25 cellular contexts compared by ENCODE assay signal in genomic region chr3:70352215-70352614, GRCh38. TPM values are rescaled to one million over a fixed set of nuclear protein-coding genes. Genes with fewer than 3 reads are reported as not detected.
A peak's percentile ranks its signal among the peaks of the same experiment; 100 is the strongest.
DNase-seq lines count a peak whose midpoint lies in the region; ATAC-seq, FAIRE-seq and TF ChIP-seq lines count a peak whose summit lies in the region.
"Had no signal": no experiment of that assay in that cellular context is flagged by ENCODE, and none has a peak within 500 bp of the region (broad histone marks: within the 10 kb centered on the region; RNA-seq: fewer than 3 reads in every experiment).

No MANE protein-coding gene starts in this region.

- FAIRE-seq in bronchial epithelial cell (lab: Jason Lieb, UNC) (no peak), islet of Langerhans (lab: Jason Lieb, UNC) (peak; percentile 5)
- FAIRE-seq: GM12878, GM19239, HTR-8/SVneo had no signal

- DNase-seq in DMS53 (lab: John Stamatoyannopoulos, UW) (peak; percentile 10), DMS53 treated with DMSO at 0.1 percent for 48 hours (lab: John Stamatoyannopoulos, UW; ENCODE audit: unreplicated experiment) (no peak), Caki2 (ENCODE audit: low read depth) (peak; percentile 29), bronchial epithelial cell (ENCODE audit: low read depth) (peak; percentile 3), T-cell (no peak)
- DNase-seq in activated naive CD4-positive, alpha-beta T cell treated with anti-CD3 and anti-CD28 coated beads, Interleukin-2, amount 10 ng/mL, durations not matched to agents 7 days and 5 days: no peak
- DNase-seq: BE2C; C1 segment of cervical spinal cord; Caco-2; CD4-positive, CD25-positive, alpha-beta regulatory T cell; CD8-positive, alpha-beta memory T cell; DMS153; DND-41; EL; GM23248; H7; KG1 had no signal

- CTCF ChIA-PET in T-cell (lab: Charles Lee): no interaction called here
- CTCF ChIA-PET in activated naive CD4-positive, alpha-beta T cell treated with anti-CD3 and anti-CD28 coated beads, Interleukin-2, amount 10 ng/mL, durations not matched to agents 7 days and 5 days (lab: Charles Lee): no interaction called here

- H3K4me3 ChIP-seq in bronchial epithelial cell (ENCODE audit: low read depth, low read length): no peak overlapping the region
- H3K4me3 ChIP-seq: GM12878, GM23248 had no signal

- no peaks in the 10 kb centered on the region for H3K4me1 Mint-ChIP-seq in T-cell
- H3K4me1 Mint-ChIP-seq in activated naive CD4-positive, alpha-beta T cell treated with anti-CD3 and anti-CD28 coated beads, Interleukin-2, amount 10 ng/mL, durations not matched to agents 7 days and 5 days: no peaks in the 10 kb centered on the region
- H3K4me1 Mint-ChIP-seq: CD4-positive, CD25-positive, alpha-beta regulatory T cell; CD8-positive, alpha-beta memory T cell; IgD-negative memory B cell had no signal

- H3K9me3 Mint-ChIP-seq in T-cell: peaks cover 0 to 8% (median 4%) of the 10 kb centered on the region in 3 donors
- H3K9me3 Mint-ChIP-seq in activated naive CD4-positive, alpha-beta T cell treated with anti-CD3 and anti-CD28 coated beads, Interleukin-2, amount 10 ng/mL, durations not matched to agents 7 days and 5 days: no peaks in the 10 kb centered on the region

- in situ Hi-C loops in Caki2 (cut with HindIII; ENCODE audit: low pct_unique_long_range_greater_than_20kb, low sequenced_read_pairs): no loop called here

- ATAC-seq in T-cell (replicated peaks in 1 of 4): no peak
- no peak for ATAC-seq in GM19023 (IDR thresholded peaks at IDR 0.05; ENCODE audit: unreplicated experiment)
- ATAC-seq: GM12878, HCT116 had no signal

- H3K27me3 Mint-ChIP-seq in T-cell: peaks cover 5 to 15% of the 10 kb centered on the region in 2 donors
- no peaks in the 10 kb centered on the region for H3K27me3 Mint-ChIP-seq in activated naive CD4-positive, alpha-beta T cell treated with anti-CD3 and anti-CD28 coated beads, Interleukin-2, amount 10 ng/mL, durations not matched to agents 7 days and 5 days

- H3K4me3 Mint-ChIP-seq in T-cell: no peak overlapping the region
- no peak overlapping the region for H3K4me3 Mint-ChIP-seq in activated naive CD4-positive, alpha-beta T cell treated with anti-CD3 and anti-CD28 coated beads, Interleukin-2, amount 10 ng/mL, durations not matched to agents 7 days and 5 days
- H3K4me3 Mint-ChIP-seq: CD4-positive, CD25-positive, alpha-beta regulatory T cell; CD8-positive, alpha-beta memory T cell; IgD-negative memory B cell had no signal

- no peak for TF ChIP-seq CTCF in bronchial epithelial cell (IDR thresholded peaks at IDR 0.05; ENCODE audit: insufficient read depth, low read length, severe bottlenecking)

- POLR2A ChIA-PET in T-cell (lab: Charles Lee): no interaction called here

- H3K27ac Mint-ChIP-seq in T-cell: no peak overlapping the region
- H3K27ac Mint-ChIP-seq in activated naive CD4-positive, alpha-beta T cell treated with anti-CD3 and anti-CD28 coated beads, Interleukin-2, amount 10 ng/mL, durations not matched to agents 7 days and 5 days: no peak overlapping the region
- H3K27ac Mint-ChIP-seq: CD4-positive, CD25-positive, alpha-beta regulatory T cell; CD8-positive, alpha-beta memory T cell had no signal

- H3K27me3 ChIP-seq in bronchial epithelial cell (ENCODE audit: control insufficient read depth, insufficient read depth, low read length): no peaks in the 10 kb centered on the region
- H3K27me3 ChIP-seq: BE2C had no signal

- no peaks in the 10 kb centered on the region for H3K36me3 Mint-ChIP-seq in T-cell
- no peaks in the 10 kb centered on the region for H3K36me3 Mint-ChIP-seq in activated naive CD4-positive, alpha-beta T cell treated with anti-CD3 and anti-CD28 coated beads, Interleukin-2, amount 10 ng/mL, durations not matched to agents 7 days and 5 days
- H3K36me3 Mint-ChIP-seq: CD4-positive, CD25-positive, alpha-beta regulatory T cell; CD8-positive, alpha-beta memory T cell; IgD-negative memory B cell had no signal

- no peaks in the 10 kb centered on the region for H3K36me3 ChIP-seq in bronchial epithelial cell (ENCODE audit: control insufficient read depth, insufficient read depth, low read length)
- H3K36me3 ChIP-seq: BE2C had no signal

RNA-seq across cellular contexts. Expression of gene MDFIC2, which starts 39.8 kb away (rescaled TPM):
- total RNA-seq in Caki2 (2014; rRNA removed; shearing (Covaris generic); ENCODE audit: low replicate concordance): not detected in 2 replicates
- total RNA-seq in bronchial epithelial cell (not detected in 2 replicates), T-cell (not detected)
- total RNA-seq: Caco-2; CD4-positive, CD25-positive, alpha-beta regulatory T cell; CD8-positive, alpha-beta memory T cell; G401; GM12878; GM23248; H7 had no signal

Comparison
In these comparisons a context has a peak if more than half of its experiments do, and no peak if none do; other contexts are left out.
1. DNase-seq: peak in DMS53 (single experiment), Caki2 (single experiment) and bronchial epithelial cell (single experiment); none in DMS53 treated with DMSO at 0.1 percent for 48 hours (single experiment), T-cell (0 of 34) and activated naive CD4-positive, alpha-beta T cell treated with anti-CD3 and anti-CD28 coated beads, Interleukin-2, amount 10 ng/mL, durations not matched to agents 7 days and 5 days (single experiment).